8 cellular contexts compared by ENCODE assay signal in genomic region chr11:118530180-118530682, GRCh38. TPM values are rescaled to one million over a fixed set of nuclear protein-coding genes. Genes with fewer than 3 reads are reported as not detected.
DNase-seq lines count a peak whose midpoint lies in the region; FAIRE-seq and TF ChIP-seq lines count a peak whose summit lies in the region.

No MANE protein-coding gene starts in this region.

- peak; percentile 85 for FAIRE-seq in GM12892 (lab: Jason Lieb, UNC)

- no peak for TF ChIP-seq POLR2A in GM12892 (IDR thresholded peaks at IDR 0.05; ENCODE audit: low read depth, low read length)

- peaks cover 0 to 21% of the 10 kb centered on the region in 2 donors for H3K4me1 ChIP-seq in ascending aorta

- no peaks in the 10 kb centered on the region for H3K27me3 ChIP-seq in ascending aorta
- H3K27me3 ChIP-seq in layer of hippocampus (ENCODE audit: control insufficient read depth, insufficient read depth, low read length): no peaks in the 10 kb centered on the region

- peak overlapping the region; percentile 84 to 92 for H3K4me3 ChIP-seq in ascending aorta

- TF ChIP-seq CTCF in ascending aorta (IDR thresholded peaks at IDR 0.05): no peak

- intact Hi-C loops in ascending aorta (cut with DNase I): loop anchor here (2.0 kb wide), 1 partner anchor 37 kb away; no protein-coding TSS in a partner anchor

- H3K27ac ChIP-seq in ascending aorta: peak overlapping the region; percentile 71 to 73
- peak overlapping the region; percentile 42 for H3K27ac ChIP-seq in layer of hippocampus (ENCODE audit: low read depth, low read length)
- peak overlapping the region; percentile 2 for H3K27ac ChIP-seq in temporal lobe (ENCODE audit: low read depth, low read length)

- DNase-seq in GM12892 (ENCODE audit: insufficient read length): no peak
- peak; percentile 34 to 90 (median 88) for DNase-seq in NCI-H1417 (lab: John Stamatoyannopoulos, UW)
- DNase-seq in ascending aorta (ENCODE audit: low spot score in 2 of 2): no peak
- DNase-seq in SW 1271 (lab: John Stamatoyannopoulos, UW): no peak
- no peak for DNase-seq in iPS-NIHi11 (ENCODE audit: low spot score)
- no peak for DNase-seq in D341Med (ENCODE audit: low spot score)

- no peaks in the 10 kb centered on the region for H3K9me3 ChIP-seq in ascending aorta

- peaks cover under 1 to 13% of the 10 kb centered on the region in 2 donors for H3K36me3 ChIP-seq in ascending aorta

RNA-seq across cellular contexts. Expression of gene TMEM25, which starts 0.8 kb away (rescaled TPM):
- 6.7 TPM for polyA plus RNA-seq in GM12892 (2012; ENCODE audit: missing spikeins)
- 133 TPM for total RNA-seq in ascending aorta
- total RNA-seq in temporal lobe: 23.1 TPM

RNA-seq across cellular contexts. Expression of gene TTC36, which starts 3.0 kb away (rescaled TPM):
- polyA plus RNA-seq in GM12892 (2012; ENCODE audit: missing spikeins): not detected
- total RNA-seq in ascending aorta: 30.4 TPM
- total RNA-seq in temporal lobe: 3.7 TPM

RNA-seq across cellular contexts. Expression of gene IFT46, which starts 35.5 kb away (rescaled TPM):
- 17.1 TPM for polyA plus RNA-seq in GM12892 (2012; ENCODE audit: missing spikeins)
- total RNA-seq in ascending aorta (34.9 TPM), temporal lobe (31.7 TPM)

RNA-seq across cellular contexts. Expression of gene ARCN1, which starts 42.0 kb away (rescaled TPM):
- 74.9 TPM for polyA plus RNA-seq in GM12892 (2012; ENCODE audit: missing spikeins)
- 93.8 TPM for total RNA-seq in ascending aorta
- 67.9 TPM for total RNA-seq in temporal lobe

Comparison
In these comparisons a context has a peak if more than half of its experiments do, and no peak if none do; other contexts are left out.
1. DNase-seq: peak in NCI-H1417 (3 of 3); none in GM12892 (single experiment), ascending aorta (0 of 2), SW 1271 (0 of 2), iPS-NIHi11 (single experiment) and D341Med (single experiment).
2. H3K27ac ChIP-seq: peak in every context shown above with its lines; median percentile 72 in ascending aorta; 42 in layer of hippocampus; 2 in temporal lobe.